ENCODE assay signal across 10 cellular contexts in the genomic region with DNA sequence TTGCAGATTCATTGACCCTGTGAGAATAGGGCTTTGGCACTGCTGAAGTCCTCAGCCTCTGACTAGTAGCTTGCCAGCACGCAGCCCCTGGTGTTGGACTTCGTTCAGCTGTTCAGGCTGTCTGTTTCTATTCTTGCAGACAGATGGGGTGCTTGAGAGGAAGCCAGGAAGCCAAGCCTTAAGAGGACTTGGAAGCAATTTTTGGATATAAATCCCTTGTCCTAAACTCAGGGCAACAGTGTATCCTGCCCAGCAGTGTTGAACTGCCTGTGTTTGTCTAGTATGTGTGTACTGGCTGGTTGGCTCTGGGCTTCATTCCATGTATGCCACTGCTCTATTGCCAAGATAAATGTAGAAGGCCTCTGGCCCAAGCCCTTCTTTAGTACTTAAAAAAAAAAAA.
DNase-seq lines count a peak whose midpoint lies in the region; ATAC-seq, FAIRE-seq and TF ChIP-seq lines count a peak whose summit lies in the region.
"Had no signal": no experiment of that assay in that cellular context is flagged by ENCODE, and none has a peak within 500 bp of the region (broad histone marks: within the 10 kb centered on the region; RNA-seq: fewer than 3 reads in every experiment).

No MANE protein-coding gene starts in this region.

- no peaks in the 10 kb centered on the region for H3K9me3 ChIP-seq in AG04450 (ENCODE audit: control insufficient read depth, insufficient read depth, low read length)
- no peaks in the 10 kb centered on the region for H3K9me3 ChIP-seq in HepG2 (ENCODE audit: low read length)
- H3K9me3 ChIP-seq: SJSA1 had no signal

- H3K4me3 ChIP-seq in AG04450 (ENCODE audit: low read depth, low read length) (no peak overlapping the region), HepG2 (replicated peaks in 1 of 3; ENCODE audit: insufficient read depth in 1 of 3, low read depth in 2 of 3, low read length in 3 of 3) (no peak overlapping the region)
- H3K4me3 ChIP-seq: SJSA1 had no signal

- no peak for TF ChIP-seq EP300 in HepG2 (IDR thresholded peaks at IDR 0.05; ENCODE audit: low read depth in 2 of 2, low read length in 2 of 2)
- TF ChIP-seq EP300 in HepG2 (CRISPR knock-in tag; IDR thresholded peaks at IDR 0.05; ENCODE audit: borderline replicate concordance): no peak

- BruUV-seq in HepG2 (replicated peaks; lab: Mats Ljungman, UMichigan): no TSS peak

- peak; percentile 29 for DNase-seq in AG04450 (ENCODE audit: low read depth, low spot score)
- DNase-seq in NCI-H1694 treated with DMSO at 0.1 percent for 48 hours (lab: John Stamatoyannopoulos, UW): peak; percentile 78
- peak in 52 of 61 donors; percentile 4 to 94 (median 50) for DNase-seq in caudate nucleus (lab: John Stamatoyannopoulos, UW)
- peak; percentile 38 for DNase-seq in HepG2 (ENCODE audit: low spot score)
- DNase-seq in activated naive CD4-positive, alpha-beta T cell treated with anti-CD3 and anti-CD28 coated beads for 36 hours: no peak
- DNase-seq in OCI-M2 (lab: John Stamatoyannopoulos, UW; ENCODE audit: unreplicated experiment): no peak

- in situ Hi-C loops in HepG2 (cut with HindIII; ENCODE audit: extremely low pct_ligation_motif_present, low pct_unique_long_range_greater_than_20kb): no loop called here

- TF ChIP-seq RAD21 in HepG2 (CRISPR knock-in tag; IDR thresholded peaks at IDR 0.05): no peak

- H3K27me3 ChIP-seq in AG04450 (ENCODE audit: control insufficient read depth, insufficient read depth, low read length) (no peaks in the 10 kb centered on the region), HepG2 (ENCODE audit: control insufficient read depth in 1 of 2, insufficient read depth in 2 of 2, low read length in 2 of 2) (no peaks in the 10 kb centered on the region)
- H3K27me3 ChIP-seq: SJSA1 had no signal

- peaks cover 8% of the 10 kb centered on the region for H3K4me1 ChIP-seq in HepG2 (ENCODE audit: insufficient read depth, low read length)
- H3K4me1 ChIP-seq: SJSA1 had no signal

- no peaks in the 10 kb centered on the region for H4K20me1 ChIP-seq in HepG2 (ENCODE audit: insufficient read depth, low read length)

- intact Hi-C loops in HepG2 (cut with micrococcal nuclease; ENCODE audit: unreplicated experiment): no loop called here
- intact Hi-C loops in activated naive CD4-positive, alpha-beta T cell treated with anti-CD3 and anti-CD28 coated beads for 36 hours (cut with micrococcal nuclease): no loop called here

- ATAC-seq in HepG2 (peak; percentile 98), HG03442 (IDR thresholded peaks at IDR 0.05; ENCODE audit: unreplicated experiment) (no peak), HG02571 (IDR thresholded peaks at IDR 0.05; ENCODE audit: unreplicated experiment) (no peak)

- H3K4me3 Mint-ChIP-seq in activated naive CD4-positive, alpha-beta T cell treated with anti-CD3 and anti-CD28 coated beads for 36 hours: no peak overlapping the region

- H3K27ac Mint-ChIP-seq in activated naive CD4-positive, alpha-beta T cell treated with anti-CD3 and anti-CD28 coated beads for 36 hours: no peak overlapping the region

- no peak overlapping the region for H2AFZ ChIP-seq in HepG2 (ENCODE audit: low read length)

- CTCF ChIA-PET in AG04450 (lab: Charles Lee): interaction anchor here (0.6 to 1.8 kb wide), 2 partner anchors 15 to 19 kb away, joined by 3 to 8 read pairs; no protein-coding TSS in a partner anchor
- CTCF ChIA-PET in HepG2 (lab: Yijun Ruan, JAX; ENCODE audit: low intra/inter-chr PET ratio, low total read pairs): no interaction called here
- CTCF ChIA-PET in activated naive CD4-positive, alpha-beta T cell treated with anti-CD3 and anti-CD28 coated beads for 36 hours (lab: Charles Lee): no interaction called here

- H3K36me3 ChIP-seq in HepG2 (replicated peaks in 1 of 2; ENCODE audit: control insufficient read depth in 1 of 2, insufficient read depth in 2 of 2, low read length in 2 of 2): no peaks in the 10 kb centered on the region
- H3K36me3 ChIP-seq: SJSA1 had no signal

- 9% methylated on average over 2 of the region's 2 CpGs for WGBS in HepG2 (ENCODE audit: low lambda C conversion rate)

- POLR2A ChIA-PET in AG04450 (lab: Yijun Ruan, JAX): no interaction called here
- POLR2A ChIA-PET in HepG2 (lab: Yijun Ruan, JAX): no interaction called here

- H3K79me2 ChIP-seq in HepG2 (ENCODE audit: insufficient read depth, low read length): no peaks in the 10 kb centered on the region

- TF ChIP-seq CTCF in AG04450 (IDR thresholded peaks at IDR 0.05; ENCODE audit: low read depth, low read length) (peak; percentile 39), HepG2 (CRISPR knock-in tag; IDR thresholded peaks at IDR 0.05) (peak; percentile 53)

- no peak for TF ChIP-seq POLR2A in HepG2 (IDR thresholded peaks at IDR 0.05; ENCODE audit: insufficient read depth in 1 of 2, low read depth in 2 of 2, low read length in 2 of 2)

- peaks cover 3% of the 10 kb centered on the region for H3K36me3 Mint-ChIP-seq in activated naive CD4-positive, alpha-beta T cell treated with anti-CD3 and anti-CD28 coated beads for 36 hours (ENCODE audit: low read depth)

- no peaks in the 10 kb centered on the region for H3K4me1 Mint-ChIP-seq in activated naive CD4-positive, alpha-beta T cell treated with anti-CD3 and anti-CD28 coated beads for 36 hours (ENCODE audit: low read depth)

- H3K27me3 Mint-ChIP-seq in activated naive CD4-positive, alpha-beta T cell treated with anti-CD3 and anti-CD28 coated beads for 36 hours (ENCODE audit: low read depth): no peaks in the 10 kb centered on the region

- H3K9me3 Mint-ChIP-seq in activated naive CD4-positive, alpha-beta T cell treated with anti-CD3 and anti-CD28 coated beads for 36 hours: no peaks in the 10 kb centered on the region

- FAIRE-seq in HepG2 (lab: Jason Lieb, UNC): peak; percentile 49
- FAIRE-seq: G401.6 had no signal

- H3K27ac ChIP-seq in AG04450 (ENCODE audit: low read depth, low read length) (peak overlapping the region; percentile 24), caudate nucleus (ENCODE audit: low read depth, low read length) (no peak overlapping the region), HepG2 (ENCODE audit: extremely low read length, insufficient read depth, low read length) (no peak overlapping the region)
- H3K27ac ChIP-seq: SJSA1 had no signal

- H3K4me2 ChIP-seq in HepG2 (ENCODE audit: low read depth, low read length): no peak overlapping the region; the same call in 1 of the 2 replicates

- H3K9ac ChIP-seq in HepG2 (ENCODE audit: insufficient read depth, low read depth, low read length): no peak overlapping the region

TF ChIP-seq in HepG2, 621 proteins besides CTCF, POLR2A, EP300 and RAD21 (continues in another document):
- TF ChIP-seq ZNF329 (CRISPR knock-in tag; IDR thresholded peaks at IDR 0.05; ENCODE audit: low read depth): no peak
- TF ChIP-seq, protein P1, sequence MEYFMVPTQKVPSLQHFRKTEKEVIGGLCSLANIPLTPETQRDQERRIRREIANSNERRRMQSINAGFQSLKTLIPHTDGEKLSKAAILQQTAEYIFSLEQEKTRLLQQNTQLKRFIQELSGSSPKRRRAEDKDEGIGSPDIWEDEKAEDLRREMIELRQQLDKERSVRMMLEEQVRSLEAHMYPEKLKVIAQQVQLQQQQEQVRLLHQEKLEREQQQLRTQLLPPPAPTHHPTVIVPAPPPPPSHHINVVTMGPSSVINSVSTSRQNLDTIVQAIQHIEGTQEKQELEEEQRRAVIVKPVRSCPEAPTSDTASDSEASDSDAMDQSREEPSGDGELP (IDR thresholded peaks at IDR 0.05; ENCODE audit: borderline replicate concordance, low read depth): peak; percentile 57; the same call in 1 of the 2 replicates
- peak; percentile 50; the same call in 1 of the 2 replicates for TF ChIP-seq HNF4A (CRISPR knock-in tag; IDR thresholded peaks at IDR 0.05)
- TF ChIP-seq KDM5A (IDR thresholded peaks at IDR 0.05; ENCODE audit: borderline replicate concordance, low read length): no peak
- TF ChIP-seq, protein P2, sequence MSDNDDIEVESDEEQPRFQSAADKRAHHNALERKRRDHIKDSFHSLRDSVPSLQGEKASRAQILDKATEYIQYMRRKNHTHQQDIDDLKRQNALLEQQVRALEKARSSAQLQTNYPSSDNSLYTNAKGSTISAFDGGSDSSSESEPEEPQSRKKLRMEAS (IDR thresholded peaks at IDR 0.05): no peak
- no peak for TF ChIP-seq ZNF253 (CRISPR knock-in tag; IDR thresholded peaks at IDR 0.05; ENCODE audit: borderline replicate concordance)
- TF ChIP-seq TEAD3 (CRISPR knock-in tag; optimal IDR thresholded peaks at IDR 0.05; ENCODE audit: borderline replicate concordance): peak; percentile 25
- TF ChIP-seq ZFX (CRISPR knock-in tag; IDR thresholded peaks at IDR 0.05; ENCODE audit: low read depth): no peak
- TF ChIP-seq RFXANK (CRISPR knock-in tag; IDR thresholded peaks at IDR 0.05): no peak
- peak; percentile 27; the same call in 1 of the 2 replicates for TF ChIP-seq STAG1 (CRISPR knock-in tag; IDR thresholded peaks at IDR 0.05)
- no peak for TF ChIP-seq KDM3A (CRISPR knock-in tag; IDR thresholded peaks at IDR 0.05; ENCODE audit: low read depth)
- TF ChIP-seq, protein P3, sequence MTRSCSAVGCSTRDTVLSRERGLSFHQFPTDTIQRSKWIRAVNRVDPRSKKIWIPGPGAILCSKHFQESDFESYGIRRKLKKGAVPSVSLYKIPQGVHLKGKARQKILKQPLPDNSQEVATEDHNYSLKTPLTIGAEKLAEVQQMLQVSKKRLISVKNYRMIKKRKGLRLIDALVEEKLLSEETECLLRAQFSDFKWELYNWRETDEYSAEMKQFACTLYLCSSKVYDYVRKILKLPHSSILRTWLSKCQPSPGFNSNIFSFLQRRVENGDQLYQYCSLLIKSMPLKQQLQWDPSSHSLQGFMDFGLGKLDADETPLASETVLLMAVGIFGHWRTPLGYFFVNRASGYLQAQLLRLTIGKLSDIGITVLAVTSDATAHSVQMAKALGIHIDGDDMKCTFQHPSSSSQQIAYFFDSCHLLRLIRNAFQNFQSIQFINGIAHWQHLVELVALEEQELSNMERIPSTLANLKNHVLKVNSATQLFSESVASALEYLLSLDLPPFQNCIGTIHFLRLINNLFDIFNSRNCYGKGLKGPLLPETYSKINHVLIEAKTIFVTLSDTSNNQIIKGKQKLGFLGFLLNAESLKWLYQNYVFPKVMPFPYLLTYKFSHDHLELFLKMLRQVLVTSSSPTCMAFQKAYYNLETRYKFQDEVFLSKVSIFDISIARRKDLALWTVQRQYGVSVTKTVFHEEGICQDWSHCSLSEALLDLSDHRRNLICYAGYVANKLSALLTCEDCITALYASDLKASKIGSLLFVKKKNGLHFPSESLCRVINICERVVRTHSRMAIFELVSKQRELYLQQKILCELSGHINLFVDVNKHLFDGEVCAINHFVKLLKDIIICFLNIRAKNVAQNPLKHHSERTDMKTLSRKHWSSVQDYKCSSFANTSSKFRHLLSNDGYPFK (CRISPR knock-in tag; IDR thresholded peaks at IDR 0.05; ENCODE audit: borderline replicate concordance): no peak
- peak; percentile 5; the same call in 1 of the 2 replicates for TF ChIP-seq SMC3 (IDR thresholded peaks at IDR 0.05; ENCODE audit: low read length)
- TF ChIP-seq AKAP8 (CRISPR knock-in tag; IDR thresholded peaks at IDR 0.05): no peak
- TF ChIP-seq ZNF607 (CRISPR knock-in tag; IDR thresholded peaks at IDR 0.05; ENCODE audit: borderline replicate concordance): no peak

Comparison
In these comparisons a context has a peak if more than half of its experiments do, and no peak if none do; other contexts are left out.
1. DNase-seq: peak in AG04450 (single experiment), NCI-H1694 treated with DMSO at 0.1 percent for 48 hours (single experiment), caudate nucleus (52 of 61) and HepG2 (single experiment); none in activated naive CD4-positive, alpha-beta T cell treated with anti-CD3 and anti-CD28 coated beads for 36 hours (single experiment) and OCI-M2 (single experiment).